Comparison of ENCODE assay signal across 26 cellular contexts in the genomic region with DNA sequence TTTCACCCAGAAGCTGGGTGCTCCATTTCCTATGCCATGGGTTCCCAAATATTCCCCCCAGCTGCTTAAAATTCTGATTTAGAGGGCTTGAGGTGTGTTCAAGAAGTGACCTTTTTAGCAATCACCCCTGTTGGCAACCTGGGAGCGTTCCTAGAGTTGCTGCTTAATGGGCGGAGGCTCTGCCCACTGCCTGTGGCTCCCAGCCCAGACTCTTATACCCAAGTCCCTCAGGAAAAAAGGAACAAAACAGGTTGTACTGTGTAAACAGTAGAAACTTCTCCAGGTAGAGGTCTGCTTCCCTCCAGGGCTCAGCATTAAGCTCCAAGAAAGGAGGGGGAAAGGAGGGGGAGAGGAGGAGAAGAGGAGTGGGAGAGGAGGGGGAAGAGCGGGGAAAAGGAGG. TPM values are rescaled to one million over a fixed set of nuclear protein-coding genes. Genes with fewer than 3 reads are reported as not detected.
DNase-seq lines count a peak whose midpoint lies in the region; ATAC-seq and TF ChIP-seq lines count a peak whose summit lies in the region.
"Had no signal": no experiment of that assay in that cellular context is flagged by ENCODE, and none has a peak within 500 bp of the region (broad histone marks: within the 10 kb centered on the region; RNA-seq: fewer than 3 reads in every experiment).

No MANE protein-coding gene starts in this region.

- no peaks in the 10 kb centered on the region for H3K9me3 ChIP-seq in left lung
- H3K9me3 ChIP-seq in gastrocnemius medialis, result no peaks in the 10 kb centered on the region
- H3K9me3 ChIP-seq: BLaER1 treated with 17β-estradiol and CSF1 and Interleukin-3, amounts not matched to agents 10 nM and 100 nM; gastroesophageal sphincter; HAP-1; right lobe of liver; SK-N-SH; tibial nerve had no signal

- no peaks in the 10 kb centered on the region for H3K4me1 ChIP-seq in left lung
- peaks cover 25 to 26% of the 10 kb centered on the region in 2 donors for H3K4me1 ChIP-seq in gastrocnemius medialis
- H3K4me1 ChIP-seq: gastroesophageal sphincter, HAP-1, tibial nerve had no signal

- intact Hi-C loops in left lung (cut with DNase I), result no loop called here
- intact Hi-C loops in gastrocnemius medialis (cut with DNase I; ENCODE audit: low total_unique reads), result loop anchor here (2.0 kb wide), 1 partner anchor 56 kb away; no protein-coding TSS in a partner anchor

- peak; percentile 21 for DNase-seq in DMS79 treated with DMSO at 0.1 percent for 48 hours (lab: John Stamatoyannopoulos, UW)
- peak; percentile 81 for DNase-seq in NCI-H69 (lab: John Stamatoyannopoulos, UW)
- DNase-seq in left lung, result peak in 1 of 2 donors; percentile 68
- no peak for DNase-seq in gastrocnemius medialis
- DNase-seq in kidney glomerular epithelial cell (lab: John Stamatoyannopoulos, UW), result no peak
- DNase-seq in activated T-cell treated with anti-CD3 and anti-CD28 coated beads, Interleukin-2, amount 50 U/mL, for 48 hours, result no peak
- no peak for DNase-seq in NOMO-1 (lab: John Stamatoyannopoulos, UW; ENCODE audit: unreplicated experiment in 2 of 2)
- DNase-seq: activated CD4-positive, alpha-beta T cell treated with anti-CD3 and anti-CD28 coated beads, Interleukin-2, amount 50 U/mL, for 48 hours; activated naive CD4-positive, alpha-beta T cell treated with anti-CD3 and anti-CD28 coated beads for 36 hours; activated T-cell treated with anti-CD3 and anti-CD28 coated beads, Interleukin-2, amount 50 U/mL, for 72 hours; cerebellar nuclear complex; DND-41; Karpas-422; NCI-H1436; NCI-H2081; NCI-H226; NCI-H748 treated with DMSO at 0.1 percent for 48 hours; right lobe of liver; SK-N-SH; stimulated activated CD8-positive, alpha-beta memory T cell treated with anti-CD3 and anti-CD28 coated beads, Interleukin-4, amount 100 ng/mL, for 48 hours; T-helper 17 cell had no signal

- H3K27me3 ChIP-seq in left lung (no peaks in the 10 kb centered on the region), gastrocnemius medialis (no peaks in the 10 kb centered on the region)
- H3K27me3 ChIP-seq: BLaER1 treated with 17β-estradiol and CSF1 and Interleukin-3, amounts not matched to agents 10 nM and 100 nM; gastroesophageal sphincter; right lobe of liver; tibial nerve had no signal

- no peak overlapping the region for H3K27ac ChIP-seq in left lung
- H3K27ac ChIP-seq in gastrocnemius medialis, result peak overlapping the region; percentile 51 to 76 (median 66)
- H3K27ac ChIP-seq: BLaER1 treated with 17β-estradiol and CSF1 and Interleukin-3, amounts not matched to agents 10 nM and 100 nM; gastroesophageal sphincter; tibial nerve had no signal

- in situ Hi-C loops in gastrocnemius medialis (cut with MboI; ENCODE audit: low sequenced_read_pairs in 4 of 4), result no loop called here

- H3K4me3 ChIP-seq in left lung (no peak overlapping the region), gastrocnemius medialis (no peak overlapping the region)
- H3K4me3 ChIP-seq: BLaER1 treated with 17β-estradiol and CSF1 and Interleukin-3, amounts not matched to agents 10 nM and 100 nM; gastroesophageal sphincter; HAP-1; right lobe of liver; tibial nerve had no signal

- no peaks in the 10 kb centered on the region for H3K36me3 ChIP-seq in left lung
- no peaks in the 10 kb centered on the region for H3K36me3 ChIP-seq in gastrocnemius medialis
- H3K36me3 ChIP-seq: BLaER1 treated with 17β-estradiol and CSF1 and Interleukin-3, amounts not matched to agents 10 nM and 100 nM; gastroesophageal sphincter; HAP-1; right lobe of liver; tibial nerve had no signal

- TF ChIP-seq POLR2A in gastrocnemius medialis (IDR thresholded peaks at IDR 0.05), result no peak

- ATAC-seq in left lung (peak; percentile 90), gastrocnemius medialis (no peak)
- ATAC-seq: activated CD4-positive, CD25-positive, alpha-beta regulatory T cell treated with anti-CD3 and anti-CD28 coated beads, Interleukin-2, amount 50 U/mL, for 24 hours; activated T-cell treated with anti-CD3 and anti-CD28 coated beads, Interleukin-2, amount 50 U/mL, for 72 hours; gastroesophageal sphincter; T-helper 17 cell had no signal

- no peak for TF ChIP-seq CTCF in left lung (IDR thresholded peaks at IDR 0.05)
- no peak for TF ChIP-seq CTCF in gastrocnemius medialis (IDR thresholded peaks at IDR 0.05 in 4 of 5, conservative IDR thresholded peaks at IDR 0.05 in 1 of 5)

RNA-seq across cellular contexts. Expression of gene TENT5C, which starts 14.6 kb away (rescaled TPM):
- total RNA-seq in left lung (10 to 100 TPM; 11.6 to 19.3 TPM), gastrocnemius medialis (10 to 100 TPM in 1 of 4 donors, 1 to 10 TPM in 3; 2.3 to 21.8 (median 6.4) TPM)

Comparison
In these comparisons a context has a peak if more than half of its experiments do, and no peak if none do; other contexts are left out.
1. DNase-seq: peak in DMS79 treated with DMSO at 0.1 percent for 48 hours (single experiment) and NCI-H69 (single experiment); none in gastrocnemius medialis (0 of 2), kidney glomerular epithelial cell (single experiment), activated T-cell treated with anti-CD3 and anti-CD28 coated beads, Interleukin-2, amount 50 U/mL, for 48 hours (0 of 2) and NOMO-1 (0 of 2).
2. H3K27ac ChIP-seq: peak in gastrocnemius medialis (4 of 4); none in left lung (0 of 2).